ENCODE assay signal across 20 cellular contexts in the genomic region with DNA sequence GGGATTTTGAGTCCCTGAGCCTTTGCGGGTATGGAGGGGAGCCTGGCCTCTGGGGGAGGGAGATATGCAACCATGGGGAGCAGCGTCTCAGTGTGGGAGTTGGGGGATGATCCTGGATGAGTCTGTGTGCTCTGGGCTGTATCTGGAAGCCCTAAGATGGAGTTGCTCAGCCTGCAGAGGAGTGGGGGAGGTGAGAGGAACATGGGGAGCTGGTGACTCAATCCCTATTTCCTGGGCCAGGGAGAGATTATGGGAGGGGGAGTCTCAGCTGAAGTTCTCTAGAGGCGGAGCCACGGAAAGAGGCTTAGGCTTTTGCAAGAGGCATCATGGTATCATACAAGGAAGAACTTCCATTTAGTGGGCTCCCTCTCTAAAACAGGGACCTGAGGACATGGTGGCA. TPM values are rescaled to one million over a fixed set of nuclear protein-coding genes. Genes with fewer than 3 reads are reported as not detected.
A peak's percentile ranks its signal among the peaks of the same experiment; 100 is the strongest.
DNase-seq lines count a peak whose midpoint lies in the region; ATAC-seq and TF ChIP-seq lines count a peak whose summit lies in the region.
"Had no signal": no experiment of that assay in that cellular context is flagged by ENCODE, and none has a peak within 500 bp of the region (broad histone marks: within the 10 kb centered on the region; RNA-seq: fewer than 3 reads in every experiment).

No MANE protein-coding gene starts in this region.

- POLR2A ChIA-PET in HEK293T (lab: Yijun Ruan, JAX) = interaction anchor here (0.7 kb wide), 1 partner anchor 62 kb away, joined by 3 read pairs; no protein-coding TSS in a partner anchor

- intact Hi-C loops in Right ventricle myocardium inferior (cut with DNase I) = no loop called here

- H3K9me3 Mint-ChIP-seq in stimulated activated effector memory CD8-positive, alpha-beta T cell treated with anti-CD3 and anti-CD28 coated beads, Interleukin-12 subunit alpha, Interleukin-12 subunit beta, amount 100 ng/mL, for 72 hours = no peaks in the 10 kb centered on the region
- H3K9me3 Mint-ChIP-seq: activated T-helper 17 cell treated with anti-CD3 and anti-CD28 coated beads, Interleukin-2, amount 50 U/mL, for 72 hours; nephron had no signal

- H3K4me3 Mint-ChIP-seq in stimulated activated effector memory CD8-positive, alpha-beta T cell treated with anti-CD3 and anti-CD28 coated beads, Interleukin-12 subunit alpha, Interleukin-12 subunit beta, amount 100 ng/mL, for 72 hours = no peak overlapping the region
- H3K4me3 Mint-ChIP-seq: activated T-helper 17 cell treated with anti-CD3 and anti-CD28 coated beads, Interleukin-2, amount 50 U/mL, for 72 hours; nephron had no signal

- no peak for TF ChIP-seq CTCF in HL-60 (IDR thresholded peaks at IDR 0.05; ENCODE audit: insufficient read depth, low read length)

- no peaks in the 10 kb centered on the region for H3K27me3 ChIP-seq in HL-60 (ENCODE audit: insufficient read depth, poor library complexity, severe bottlenecking)
- H3K27me3 ChIP-seq: adrenal gland, BLaER1, gastrocnemius medialis, transverse colon had no signal

- peak overlapping the region; percentile 61 for H3K27ac Mint-ChIP-seq in stimulated activated effector memory CD8-positive, alpha-beta T cell treated with anti-CD3 and anti-CD28 coated beads, Interleukin-12 subunit alpha, Interleukin-12 subunit beta, amount 100 ng/mL, for 72 hours
- H3K27ac Mint-ChIP-seq: activated T-helper 17 cell treated with anti-CD3 and anti-CD28 coated beads, Interleukin-2, amount 50 U/mL, for 72 hours; nephron had no signal

- no peak overlapping the region for H3K4me3 ChIP-seq in HL-60 (replicated peaks; ENCODE audit: insufficient read depth, low read length)
- H3K4me3 ChIP-seq: adrenal gland, BLaER1, gastrocnemius medialis, transverse colon had no signal

- CTCF ChIA-PET in HEK293T (lab: Yijun Ruan, JAX) = interaction anchor here (0.6 kb wide), 1 partner anchor 80 kb away, joined by 3 read pairs; no protein-coding TSS in a partner anchor

- H3K36me3 Mint-ChIP-seq in stimulated activated effector memory CD8-positive, alpha-beta T cell treated with anti-CD3 and anti-CD28 coated beads, Interleukin-12 subunit alpha, Interleukin-12 subunit beta, amount 100 ng/mL, for 72 hours = no peaks in the 10 kb centered on the region

- peak; percentile 34 to 36 for DNase-seq in HL-60 (ENCODE audit: low read depth in 1 of 2, low spot score in 1 of 2)
- DNase-seq in SKM-1 treated with dmso at 0.1 percent for 144 hours (lab: John Stamatoyannopoulos, UW; ENCODE audit: unreplicated experiment) = peak; percentile 58
- peak; percentile 40 for DNase-seq in hepatic stellate cell (ENCODE audit: low spot score)
- no peak for DNase-seq in stimulated activated effector memory CD8-positive, alpha-beta T cell treated with anti-CD3 and anti-CD28 coated beads, Interleukin-12 subunit alpha, Interleukin-12 subunit beta, amount 100 ng/mL, for 72 hours (ENCODE audit: low spot score in 2 of 2)
- no peak for DNase-seq in Right ventricle myocardium inferior (ENCODE audit: missing footprints)
- DNase-seq in HEK293T (ENCODE audit: extremely low spot score) = no peak
- no peak for DNase-seq in T-helper 9 cell
- DNase-seq: activated CD8-positive, alpha-beta memory T cell treated with anti-CD3 and anti-CD28 coated beads for 24 hours; adrenal gland; DMS153; gastrocnemius medialis; mammary epithelial cell; NCI-H1694 treated with DMSO at 0.1 percent for 48 hours; NCI-H446 treated with DMSO at 0.1 percent for 48 hours; SK-N-SH; stimulated activated naive CD4-positive, alpha-beta T cell treated with Interleukin-2 at 50 U/mL for 16 hours; transverse colon had no signal

- H3K27ac ChIP-seq in HL-60 (replicated peaks) = no peak overlapping the region
- H3K27ac ChIP-seq: adrenal gland, BLaER1, gastrocnemius medialis, transverse colon had no signal

- H3K4me1 Mint-ChIP-seq in stimulated activated effector memory CD8-positive, alpha-beta T cell treated with anti-CD3 and anti-CD28 coated beads, Interleukin-12 subunit alpha, Interleukin-12 subunit beta, amount 100 ng/mL, for 72 hours = peaks cover 51% of the 10 kb centered on the region
- H3K4me1 Mint-ChIP-seq: activated T-helper 17 cell treated with anti-CD3 and anti-CD28 coated beads, Interleukin-2, amount 50 U/mL, for 72 hours had no signal

- ATAC-seq in stimulated activated effector memory CD8-positive, alpha-beta T cell treated with anti-CD3 and anti-CD28 coated beads, Interleukin-12 subunit alpha, Interleukin-12 subunit beta, amount 100 ng/mL, for 72 hours = no peak
- no peak for ATAC-seq in Right ventricle myocardium inferior
- ATAC-seq: activated T-helper 17 cell treated with anti-CD3 and anti-CD28 coated beads, Interleukin-2, amount 50 U/mL, for 72 hours; gastrocnemius medialis had no signal

TF ChIP-seq in HEK293T, 16 proteins besides CTCF, POLR2A, EP300 and RAD21:
- TF ChIP-seq TARDBP (IDR thresholded peaks at IDR 0.05) = no peak

RNA-seq across cellular contexts. Expression of gene TMEM115, which starts 59.5 kb away (rescaled TPM):
- 26.4 TPM for total RNA-seq in Right ventricle myocardium inferior

Comparison
In these comparisons a context has a peak if more than half of its experiments do, and no peak if none do; other contexts are left out.
1. DNase-seq: peak in HL-60 (2 of 2), SKM-1 treated with dmso at 0.1 percent for 144 hours (single experiment) and hepatic stellate cell (single experiment); none in stimulated activated effector memory CD8-positive, alpha-beta T cell treated with anti-CD3 and anti-CD28 coated beads, Interleukin-12 subunit alpha, Interleukin-12 subunit beta, amount 100 ng/mL, for 72 hours (0 of 2), Right ventricle myocardium inferior (single experiment), HEK293T (single experiment) and T-helper 9 cell (single experiment).